ENCODE assay signal across 8 cellular contexts in genomic region chr2:84917821-84918220, GRCh38. TPM values are rescaled to one million over a fixed set of nuclear protein-coding genes. Genes with fewer than 3 reads are reported as not detected.
DNase-seq lines count a peak whose midpoint lies in the region; ATAC-seq and TF ChIP-seq lines count a peak whose summit lies in the region.
"Not testable (repeated sequence)": the region's sequence is repeated elsewhere in the genome, so short reads cannot be mapped to it uniquely, and the experiment has no call there.

No MANE protein-coding gene starts in this region.

- peaks cover 15% of the 10 kb centered on the region for H3K4me1 Mint-ChIP-seq in Caco-2 (ENCODE audit: low read depth, unreplicated experiment)
- H3K4me1 Mint-ChIP-seq in activated naive CD8-positive, alpha-beta T cell treated with anti-CD3 and anti-CD28 coated beads for 36 hours = peaks cover 39% of the 10 kb centered on the region
- peaks cover 25 to 57% (median 27%) of the 10 kb centered on the region in 3 donors for H3K4me1 Mint-ChIP-seq in naive B cell

- TF ChIP-seq CTCF in Caco-2 (IDR thresholded peaks at IDR 0.05; ENCODE audit: insufficient read depth in 1 of 2, low read depth in 1 of 2, low read length in 1 of 2, severe bottlenecking in 1 of 2, unreplicated experiment in 1 of 2); Panc1 (IDR thresholded peaks at IDR 0.05); mammary epithelial cell (conservative IDR thresholded peaks at IDR 0.05 in 1 of 2, IDR thresholded peaks at IDR 0.05 in 1 of 2; ENCODE audit: extremely low read depth in 1 of 2, insufficient read depth in 1 of 2, low read depth in 1 of 2, low read length in 2 of 2): not testable (repeated sequence)

- H3K27me3 ChIP-seq in ACC112 (ENCODE audit: insufficient read depth, low read length); Caco-2 (replicated peaks; ENCODE audit: control insufficient read depth, insufficient read depth, low read length); Panc1 (ENCODE audit: control insufficient read depth, insufficient read depth, low read length); mammary epithelial cell (ENCODE audit: insufficient read depth, low read length): not testable (repeated sequence)

- H3K9ac ChIP-seq in mammary epithelial cell (ENCODE audit: insufficient read depth, low read length) = not testable (repeated sequence)

- not testable (repeated sequence) for H3K9me3 Mint-ChIP-seq in Caco-2 (ENCODE audit: unreplicated experiment); activated naive CD8-positive, alpha-beta T cell treated with anti-CD3 and anti-CD28 coated beads for 36 hours; naive B cell

- not testable (repeated sequence) for H3K27ac ChIP-seq in ACC112 (ENCODE audit: low read depth, low read length); mammary epithelial cell (ENCODE audit: insufficient read depth, low read depth, low read length)
- peak overlapping the region; percentile 59 for H3K27ac ChIP-seq in Panc1 (ENCODE audit: low read length)

- dilution Hi-C loops in mammary epithelial cell (cut with HindIII; ENCODE audit: low sequenced_read_pairs) = not testable (repeated sequence)

- H3K27me3 Mint-ChIP-seq in Caco-2 (ENCODE audit: insufficient read depth, unreplicated experiment); activated naive CD8-positive, alpha-beta T cell treated with anti-CD3 and anti-CD28 coated beads for 36 hours; naive B cell: not testable (repeated sequence)

- not testable (repeated sequence) for H4K20me1 ChIP-seq in mammary epithelial cell (ENCODE audit: insufficient read depth, low read length)

- H3K4me1 ChIP-seq in ACC112 (ENCODE audit: control insufficient read depth, insufficient read depth, low read length, unreplicated experiment) (peaks cover 18% of the 10 kb centered on the region), Caco-2 (peaks cover 13% of the 10 kb centered on the region), Panc1 (ENCODE audit: control insufficient read depth, insufficient read depth, low read length) (peaks cover 12% of the 10 kb centered on the region), mammary epithelial cell (ENCODE audit: insufficient read depth, low read length) (peaks cover 19% of the 10 kb centered on the region)

- H3K4me3 Mint-ChIP-seq in Caco-2 (ENCODE audit: unreplicated experiment); activated naive CD8-positive, alpha-beta T cell treated with anti-CD3 and anti-CD28 coated beads for 36 hours: not testable (repeated sequence)
- peak overlapping the region in 5 of 8 donors; percentile 27 to 92 (median 71) for H3K4me3 Mint-ChIP-seq in naive B cell

- DNase-seq in Caco-2; Panc1 (ENCODE audit: low read depth, low spot score); activated naive CD8-positive, alpha-beta T cell treated with anti-CD3 and anti-CD28 coated beads for 36 hours; mammary epithelial cell; naive B cell: not testable (repeated sequence)
- peak; percentile 42 for DNase-seq in activated CD8-positive, alpha-beta memory T cell treated with anti-CD3 and anti-CD28 coated beads, Interleukin-2, amount 50 U/mL, for 48 hours
- DNase-seq in putamen (ENCODE audit: low spot score) = peak; percentile 14

- H3K27ac Mint-ChIP-seq in Caco-2 (ENCODE audit: unreplicated experiment) (peak overlapping the region; percentile 59), naive B cell (peak overlapping the region in 4 of 6 donors; percentile 49 to 98 (median 96))
- peak overlapping the region; percentile 96 for H3K27ac Mint-ChIP-seq in activated naive CD8-positive, alpha-beta T cell treated with anti-CD3 and anti-CD28 coated beads for 36 hours

- not testable (repeated sequence) for H3K36me3 ChIP-seq in ACC112 (ENCODE audit: insufficient read depth, low read length); Caco-2 (ENCODE audit: control insufficient read depth, insufficient read depth, low read length); Panc1 (ENCODE audit: control insufficient read depth, insufficient read depth, low read length); mammary epithelial cell (ENCODE audit: insufficient read depth, low read length)

- POLR2A ChIA-PET in Caco-2 (lab: Charles Lee) = not testable (repeated sequence)
- POLR2A ChIA-PET in Panc1 (lab: Charles Lee) = interaction anchor here (0.7 kb wide), 1 partner anchor 11 kb away, joined by 7 read pairs; no protein-coding TSS in a partner anchor

- CTCF ChIA-PET in Caco-2 (lab: Charles Lee) = interaction anchor here (0.6 kb wide), 1 partner anchor 55 kb away, joined by 4 read pairs; no protein-coding TSS in a partner anchor
- CTCF ChIA-PET in Panc1 (lab: Charles Lee) = not testable (repeated sequence)
- CTCF ChIA-PET in mammary epithelial cell (lab: Charles Lee; ENCODE audit: low non-redundant PET) = interaction anchor here (0.7 kb wide), 2 partner anchors 36 to 374 kb away, joined by 3 to 5 read pairs; no protein-coding TSS in a partner anchor

- H2AFZ ChIP-seq in ACC112 (ENCODE audit: low read length, unreplicated experiment) (peak overlapping the region; percentile 27), mammary epithelial cell (ENCODE audit: low read depth, low read length) (peak overlapping the region; percentile 42)

- intact Hi-C loops in Caco-2 (cut with micrococcal nuclease; ENCODE audit: unreplicated experiment); Panc1 (cut with micrococcal nuclease; ENCODE audit: unreplicated experiment); mammary epithelial cell (cut with micrococcal nuclease): not testable (repeated sequence)

- H3K4me3 ChIP-seq in ACC112 (ENCODE audit: low read depth, low read length); Caco-2 (ENCODE audit: low read depth, low read length); Panc1 (ENCODE audit: low read depth in 2 of 2, low read length in 2 of 2); mammary epithelial cell (replicated peaks in 1 of 3; ENCODE audit: insufficient read depth in 1 of 3, low read depth in 2 of 3, low read length in 3 of 3): not testable (repeated sequence)

- WGBS in mammary epithelial cell (ENCODE audit: low coverage, missing lambda C conversion rate) = 50% methylated on average over 5 of the region's 5 CpGs

- H3K9me3 ChIP-seq in Caco-2; Panc1 (ENCODE audit: control insufficient read depth, insufficient read depth, low read depth, low read length); mammary epithelial cell (replicated peaks; ENCODE audit: insufficient read depth, low read length): not testable (repeated sequence)

- H3K4me2 ChIP-seq in mammary epithelial cell (ENCODE audit: insufficient read depth, low read depth, low read length) = not testable (repeated sequence)

- in situ Hi-C loops in Panc1 (cut with HindIII; ENCODE audit: low pct_unique_long_range_greater_than_20kb, low sequenced_read_pairs); mammary epithelial cell (cut with MboI; ENCODE audit: low sequenced_read_pairs in 2 of 2): not testable (repeated sequence)

- peaks cover 13% of the 10 kb centered on the region for H3K36me3 Mint-ChIP-seq in Caco-2 (ENCODE audit: insufficient read depth, unreplicated experiment)
- H3K36me3 Mint-ChIP-seq in activated naive CD8-positive, alpha-beta T cell treated with anti-CD3 and anti-CD28 coated beads for 36 hours; naive B cell: not testable (repeated sequence)

- BruUV-seq in Caco-2 (replicated peaks; lab: Mats Ljungman, UMichigan); Panc1 (replicated peaks; lab: Mats Ljungman, UMichigan); mammary epithelial cell (replicated peaks; lab: Mats Ljungman, UMichigan): not testable (repeated sequence)

- not testable (repeated sequence) for ATAC-seq in Panc1; naive B cell (ENCODE audit: low read depth in 2 of 2)

- not testable (repeated sequence) for H3K79me2 ChIP-seq in ACC112 (ENCODE audit: control insufficient read depth, insufficient read depth, low read length, unreplicated experiment); mammary epithelial cell (ENCODE audit: insufficient read depth, low read length)

RNA-seq across cellular contexts. Expression of gene TMSB10, which starts 12.4 kb away (rescaled TPM):
- 1,258 and 1,458 TPM in 2 replicates for total RNA-seq in Caco-2 (2022)
- total RNA-seq in Panc1 (2021; ENCODE audit: unreplicated experiment) = 1,916 TPM
- 3,818 TPM for polyA plus RNA-seq in Panc1 (2012; ENCODE audit: insufficient read length)
- 1,000 to 10,000 TPM; 1,816 to 1,884 TPM for total RNA-seq in activated naive CD8-positive, alpha-beta T cell treated with anti-CD3 and anti-CD28 coated beads for 36 hours
- total RNA-seq in mammary epithelial cell = 1,000 to 10,000 TPM; 3,165 to 4,185 TPM
- 9,658 TPM for polyA plus RNA-seq in mammary epithelial cell
- 1,882 TPM for polyA minus RNA-seq in mammary epithelial cell
- 1,000 to 10,000 TPM; 5,825 to 8,742 (median 6,750) TPM for polyA plus RNA-seq in naive B cell (ENCODE audit: low read depth in 6 of 6)

RNA-seq across cellular contexts. Expression of gene TRABD2A, which starts 36.9 kb away (rescaled TPM):
- total RNA-seq in Caco-2 (2022) (1.3 and 1.4 TPM in 2 replicates), Panc1 (2021; ENCODE audit: unreplicated experiment) (1.7 TPM), mammary epithelial cell (10 to 100 TPM in 1 of 2 donors, 1 to 10 TPM in 1; 9.7 to 20.7 TPM)
- polyA plus RNA-seq in Panc1 (2012; ENCODE audit: insufficient read length) = 0.73 TPM
- 10 to 100 TPM; 59.2 to 61.7 TPM for total RNA-seq in activated naive CD8-positive, alpha-beta T cell treated with anti-CD3 and anti-CD28 coated beads for 36 hours
- polyA plus RNA-seq in mammary epithelial cell (11.5 TPM), naive B cell (ENCODE audit: low read depth in 6 of 6) (10 to 100 TPM in 3 of 6 donors, 1 to 10 TPM in 3; 6.5 to 12.3 (median 9.4) TPM)
- polyA minus RNA-seq in mammary epithelial cell = 16.4 TPM

RNA-seq across cellular contexts. Expression of gene KCMF1, which starts 53.1 kb away (rescaled TPM):
- total RNA-seq in Caco-2 (2022) (81.5 and 83.4 TPM in 2 replicates), Panc1 (2021; ENCODE audit: unreplicated experiment) (163 TPM), mammary epithelial cell (10 to 100 TPM; 73.2 to 94.7 TPM)
- polyA plus RNA-seq in Panc1 (2012; ENCODE audit: insufficient read length) = 73.4 TPM
- total RNA-seq in activated naive CD8-positive, alpha-beta T cell treated with anti-CD3 and anti-CD28 coated beads for 36 hours = 100 to 1,000 TPM; 101 to 111 TPM
- polyA plus RNA-seq in mammary epithelial cell (84.3 TPM), naive B cell (ENCODE audit: low read depth in 6 of 6) (10 to 100 TPM; 19.3 to 41.3 (median 25.9) TPM)
- polyA minus RNA-seq in mammary epithelial cell = 59.3 TPM
